In genomic region chr3:193805448-193805847, GRCh38 we compare ENCODE assay signal across 9 cellular contexts.
DNase-seq lines count a peak whose midpoint lies in the region; ATAC-seq and TF ChIP-seq lines count a peak whose summit lies in the region.
"Had no signal": no experiment of that assay in that cellular context is flagged by ENCODE, and none has a peak within 500 bp of the region (broad histone marks: within the 10 kb centered on the region; RNA-seq: fewer than 3 reads in every experiment).

No MANE protein-coding gene starts in this region.

- WGBS in upper lobe of left lung, 2 donors, result 76 to 88% methylated on average over 8 of the region's 8 CpGs
- 54 to 55% methylated on average over 8 of the region's 8 CpGs for WGBS in testis, 2 donors

- H3K27me3 ChIP-seq in gastrocnemius medialis, result no peaks in the 10 kb centered on the region
- H3K27me3 ChIP-seq in upper lobe of left lung, result no peaks in the 10 kb centered on the region
- no peaks in the 10 kb centered on the region for H3K27me3 ChIP-seq in testis

- DNase-seq in HPDE6-E6E7 (ENCODE audit: extremely low spot score), result peak; percentile 89
- DNase-seq in NCI-H69 (lab: John Stamatoyannopoulos, UW), result peak; percentile 99
- peak; percentile 99 for DNase-seq in epithelial cell of esophagus (ENCODE audit: low read depth)
- DNase-seq in gastrocnemius medialis, result peak; percentile 22 to 39
- DNase-seq in upper lobe of left lung, result no peak
- no peak for DNase-seq in testis
- DNase-seq: activated naive CD8-positive, alpha-beta T cell treated with anti-CD3 and anti-CD28 coated beads for 36 hours had no signal

- H3K36me3 ChIP-seq in gastrocnemius medialis (no peaks in the 10 kb centered on the region), upper lobe of left lung (no peaks in the 10 kb centered on the region), testis (ENCODE audit: low read depth, missing control alignments) (no peaks in the 10 kb centered on the region)

- intact Hi-C loops in gastrocnemius medialis (cut with DNase I; ENCODE audit: low total_unique reads), result no loop called here
- intact Hi-C loops in testis (cut with DNase I; ENCODE audit: low total_unique reads), result no loop called here

- peak; percentile 41 to 68 for ATAC-seq in gastrocnemius medialis
- no peak for ATAC-seq in GM21576 (IDR thresholded peaks at IDR 0.05; ENCODE audit: unreplicated experiment)
- ATAC-seq in upper lobe of left lung (ENCODE audit: low FRiP score in 2 of 2), result no peak
- no peak for ATAC-seq in GM21447 (IDR thresholded peaks at IDR 0.05; ENCODE audit: unreplicated experiment)

- H3K9me3 ChIP-seq in gastrocnemius medialis (no peaks in the 10 kb centered on the region), upper lobe of left lung (no peaks in the 10 kb centered on the region), testis (no peaks in the 10 kb centered on the region)

- TF ChIP-seq EP300 in upper lobe of left lung (IDR thresholded peaks at IDR 0.05), result no peak

- TF ChIP-seq POLR2A in gastrocnemius medialis (IDR thresholded peaks at IDR 0.05), result no peak
- no peak for TF ChIP-seq POLR2A in upper lobe of left lung (IDR thresholded peaks at IDR 0.05)
- no peak for TF ChIP-seq POLR2A in testis (IDR thresholded peaks at IDR 0.05)

- H3K27ac ChIP-seq in gastrocnemius medialis (no peak overlapping the region), upper lobe of left lung (no peak overlapping the region), testis (no peak overlapping the region)

- TF ChIP-seq CTCF in epithelial cell of esophagus (IDR thresholded peaks at IDR 0.05; ENCODE audit: insufficient read depth, low read depth, low read length, missing control alignments) (no peak), gastrocnemius medialis (IDR thresholded peaks at IDR 0.05 in 4 of 5, conservative IDR thresholded peaks at IDR 0.05 in 1 of 5) (no peak), upper lobe of left lung (IDR thresholded peaks at IDR 0.05) (no peak), testis (IDR thresholded peaks at IDR 0.05) (no peak)

- H3K4me3 ChIP-seq in epithelial cell of esophagus (ENCODE audit: low read length) (no peak overlapping the region), gastrocnemius medialis (no peak overlapping the region), upper lobe of left lung (no peak overlapping the region), testis (no peak overlapping the region)

- in situ Hi-C loops in gastrocnemius medialis (cut with MboI; ENCODE audit: low sequenced_read_pairs in 4 of 4), result no loop called here

- no peaks in the 10 kb centered on the region for H3K4me1 ChIP-seq in gastrocnemius medialis
- no peaks in the 10 kb centered on the region for H3K4me1 ChIP-seq in upper lobe of left lung
- no peaks in the 10 kb centered on the region for H3K4me1 ChIP-seq in testis

Comparison
In these comparisons a context has a peak if more than half of its experiments do, and no peak if none do; other contexts are left out.
1. DNase-seq: peak in HPDE6-E6E7 (single experiment), NCI-H69 (single experiment), epithelial cell of esophagus (single experiment) and gastrocnemius medialis (2 of 2); none in upper lobe of left lung (0 of 2) and testis (single experiment).
2. ATAC-seq: peak in gastrocnemius medialis (2 of 2); none in GM21576 (single experiment), upper lobe of left lung (0 of 2) and GM21447 (single experiment).